ENCODE assay signal across 1 cellular context in genomic region chr6:26172496-26172958, GRCh38.
TF ChIP-seq lines count a peak whose summit lies in the region.

No MANE protein-coding gene starts in this region.

TF ChIP-seq in K562, 482 proteins besides CTCF, POLR2A, EP300 and RAD21 (continued from another document and continues in another):
- TF ChIP-seq CEBPZ (IDR thresholded peaks at IDR 0.05; ENCODE audit: borderline replicate concordance, low read depth, low read length) (no peak), ARID3A (IDR thresholded peaks at IDR 0.05; ENCODE audit: borderline replicate concordance, low read depth, low read length) (no peak), TCF7 (IDR thresholded peaks at IDR 0.05; ENCODE audit: borderline replicate concordance) (no peak), ZC3H4 (CRISPR knock-in tag; IDR thresholded peaks at IDR 0.05; ENCODE audit: borderline replicate concordance) (no peak), E4F1 (CRISPR knock-in tag; IDR thresholded peaks at IDR 0.05; ENCODE audit: borderline replicate concordance) (no peak), EHMT2 (IDR thresholded peaks at IDR 0.05) (no peak), IFI16 (CRISPR knock-in tag; IDR thresholded peaks at IDR 0.05) (no peak), TRIM24 (IDR thresholded peaks at IDR 0.05) (no peak), HDAC8 (tag; IDR thresholded peaks at IDR 0.05) (no peak), MAZ (CRISPR knock-in tag; conservative IDR thresholded peaks at IDR 0.05 in 1 of 2, IDR thresholded peaks at IDR 0.05 in 1 of 2) (0 out of 4 replicates have a peak, but pooled peaks of 1 of the 2 experiments have one; percentile 9), AFF1 (IDR thresholded peaks at IDR 0.05; ENCODE audit: low read depth in 1 of 2, partially characterized antibody in 2 of 2) (peak in 1 of 2 experiments; percentile 20), FOXK2 (conservative IDR thresholded peaks at IDR 0.05 in 1 of 2, IDR thresholded peaks at IDR 0.05 in 1 of 2; ENCODE audit: low read depth in 2 of 2) (peak in 1 of 2 experiments; percentile 53; a peak in 1 of 4 replicates), ZNF644 (tag; IDR thresholded peaks at IDR 0.05; ENCODE audit: low read depth) (0 out of 2 replicates have a peak, but pooled peaks have one; percentile 11), MEF2D (tag; conservative IDR thresholded peaks at IDR 0.05; ENCODE audit: low read depth) (no peak), EWSR1 (IDR thresholded peaks at IDR 0.05; ENCODE audit: borderline replicate concordance, low read depth, partially characterized antibody) (no peak), SIN3B (IDR thresholded peaks at IDR 0.05; ENCODE audit: low read depth) (no peak), ZBTB9 (CRISPR knock-in tag; IDR thresholded peaks at IDR 0.05) (no peak), SRSF7 (optimal IDR thresholded peaks at IDR 0.05; ENCODE audit: low read depth, low read length) (no peak), DDX20 (tag; IDR thresholded peaks at IDR 0.05; ENCODE audit: low read depth) (no peak), MGA (IDR thresholded peaks at IDR 0.05) (no peak), TFAM (CRISPR knock-in tag; conservative IDR thresholded peaks at IDR 0.05) (no peak), KDM5B (IDR thresholded peaks at IDR 0.05; ENCODE audit: insufficient replicate concordance, low read depth, low read length) (no peak), GMEB1 (CRISPR knock-in tag; IDR thresholded peaks at IDR 0.05) (peak; percentile 8; the same call in 1 of the 2 replicates)
